In the genomic region with DNA sequence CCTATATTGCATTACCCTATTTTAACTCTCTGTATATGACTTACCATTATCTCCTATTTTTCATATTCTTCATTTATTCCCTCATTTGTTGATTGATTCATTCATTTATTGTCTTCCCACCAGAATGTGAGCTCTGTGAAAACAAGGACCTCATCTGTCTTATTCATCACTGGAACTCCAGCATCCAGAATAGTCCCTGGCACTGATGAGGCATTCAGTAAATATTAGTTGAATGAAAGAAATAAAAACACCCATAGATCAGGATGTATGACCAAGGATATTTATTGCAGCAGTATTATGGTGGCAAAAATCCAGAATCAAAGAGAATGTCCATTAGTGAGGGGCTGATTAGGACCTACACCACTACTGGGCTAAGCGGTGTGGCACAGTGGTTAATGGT, we compare ENCODE assay signal across 1 cellular context.
TF ChIP-seq lines count a peak whose summit lies in the region.

No MANE protein-coding gene starts in this region.

TF ChIP-seq in IMR-90, 13 proteins besides CTCF, POLR2A, EP300 and RAD21:
- TF ChIP-seq RCOR1 (IDR thresholded peaks at IDR 0.05; ENCODE audit: insufficient replicate concordance, low read length) (no peak), MAFK (IDR thresholded peaks at IDR 0.05; ENCODE audit: low read depth, low read length) (no peak), BHLHE40 (IDR thresholded peaks at IDR 0.05; ENCODE audit: low read depth, low read length) (no peak), MAZ (IDR thresholded peaks at IDR 0.05; ENCODE audit: borderline replicate concordance, low read depth, low read length) (no peak)
- TF ChIP-seq, protein P1, sequence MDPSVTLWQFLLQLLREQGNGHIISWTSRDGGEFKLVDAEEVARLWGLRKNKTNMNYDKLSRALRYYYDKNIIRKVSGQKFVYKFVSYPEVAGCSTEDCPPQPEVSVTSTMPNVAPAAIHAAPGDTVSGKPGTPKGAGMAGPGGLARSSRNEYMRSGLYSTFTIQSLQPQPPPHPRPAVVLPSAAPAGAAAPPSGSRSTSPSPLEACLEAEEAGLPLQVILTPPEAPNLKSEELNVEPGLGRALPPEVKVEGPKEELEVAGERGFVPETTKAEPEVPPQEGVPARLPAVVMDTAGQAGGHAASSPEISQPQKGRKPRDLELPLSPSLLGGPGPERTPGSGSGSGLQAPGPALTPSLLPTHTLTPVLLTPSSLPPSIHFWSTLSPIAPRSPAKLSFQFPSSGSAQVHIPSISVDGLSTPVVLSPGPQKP (IDR thresholded peaks at IDR 0.05; ENCODE audit: borderline replicate concordance, low read depth, low read length), result no peak
